In genomic region chr11:35662649-35663407, GRCh38 we compare ENCODE assay signal across 8 cellular contexts. TPM values are rescaled to one million over a fixed set of nuclear protein-coding genes. Genes with fewer than 3 reads are reported as not detected.
DNase-seq lines count a peak whose midpoint lies in the region; ATAC-seq, FAIRE-seq and TF ChIP-seq lines count a peak whose summit lies in the region.

A gene with protein sequence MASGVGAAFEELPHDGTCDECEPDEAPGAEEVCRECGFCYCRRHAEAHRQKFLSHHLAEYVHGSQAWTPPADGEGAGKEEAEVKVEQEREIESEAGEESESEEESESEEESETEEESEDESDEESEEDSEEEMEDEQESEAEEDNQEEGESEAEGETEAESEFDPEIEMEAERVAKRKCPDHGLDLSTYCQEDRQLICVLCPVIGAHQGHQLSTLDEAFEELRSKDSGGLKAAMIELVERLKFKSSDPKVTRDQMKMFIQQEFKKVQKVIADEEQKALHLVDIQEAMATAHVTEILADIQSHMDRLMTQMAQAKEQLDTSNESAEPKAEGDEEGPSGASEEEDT (plus strand): TSS chr11:35662775. CDS start chr11:35663112, 337 bp downstream.

- peaks cover 26% of the 10 kb centered on the region for H3K4me1 Mint-ChIP-seq in T-helper 2 cell treated with Interferon-gamma antibody and Interleukin-4, amounts not matched to agents 5 μg/mL and 100 μg/mL, for 36 hours (ENCODE audit: low read depth)

- H3K9me3 ChIP-seq in ascending aorta, result peaks cover 9 to 21% of the 10 kb centered on the region in 2 donors

- peak within 1 kb of the TSS; percentile 93 for H3K27ac Mint-ChIP-seq in T-helper 2 cell treated with Interferon-gamma antibody and Interleukin-4, amounts not matched to agents 5 μg/mL and 100 μg/mL, for 36 hours

- no peak for TF ChIP-seq CTCF in ascending aorta (IDR thresholded peaks at IDR 0.05)

- TF ChIP-seq POLR2A in GM12891 (IDR thresholded peaks at IDR 0.05; ENCODE audit: low read depth, low read length), result peak; percentile 37; the same call in 1 of the 2 replicates

- intact Hi-C loops in ascending aorta (cut with DNase I), result loop anchor here (2.0 to 10.0 kb wide), 2 partner anchors 44 to 558 kb away; partner anchors contain the start of gene FJX1

- DNase-seq in GM12891 (ENCODE audit: insufficient read length, low spot score) (peak; percentile 74), NCI-H128 (lab: John Stamatoyannopoulos, UW; ENCODE audit: unreplicated experiment) (peak; percentile 30), ascending aorta (ENCODE audit: low spot score in 2 of 2) (peak; percentile 26 to 92), hepatic stellate cell (ENCODE audit: low spot score) (peak; percentile 83), retina (peak; percentile 91), NAMALWA (ENCODE audit: low spot score) (no peak)
- DNase-seq in T-helper 2 cell treated with Interferon-gamma antibody and Interleukin-4, amounts not matched to agents 5 μg/mL and 100 μg/mL, for 36 hours (ENCODE audit: low spot score), result peak; percentile 83

- peaks cover 34% of the 10 kb centered on the region for H3K36me3 Mint-ChIP-seq in T-helper 2 cell treated with Interferon-gamma antibody and Interleukin-4, amounts not matched to agents 5 μg/mL and 100 μg/mL, for 36 hours (ENCODE audit: low read depth)

- H3K4me1 ChIP-seq in ascending aorta, result peaks cover 0 to 9% of the 10 kb centered on the region in 2 donors

- no peaks in the 10 kb centered on the region for H3K27me3 ChIP-seq in ascending aorta

- H3K36me3 ChIP-seq in ascending aorta, result no peaks in the 10 kb centered on the region

- H3K4me3 ChIP-seq in ascending aorta, result peak within 1 kb of the TSS; percentile 81 to 93

- H3K27me3 Mint-ChIP-seq in T-helper 2 cell treated with Interferon-gamma antibody and Interleukin-4, amounts not matched to agents 5 μg/mL and 100 μg/mL, for 36 hours (ENCODE audit: low read depth), result peaks cover 17% of the 10 kb centered on the region

- FAIRE-seq in GM12891 (lab: Jason Lieb, UNC), result peak; percentile 93

- H3K4me3 Mint-ChIP-seq in T-helper 2 cell treated with Interferon-gamma antibody and Interleukin-4, amounts not matched to agents 5 μg/mL and 100 μg/mL, for 36 hours, result peak within 1 kb of the TSS; percentile 96

- H3K27ac ChIP-seq in ascending aorta, result peak within 1 kb of the TSS; percentile 94 to 97

- ATAC-seq in HG02623 (IDR thresholded peaks at IDR 0.05; ENCODE audit: unreplicated experiment), result peak; percentile 92

- H3K9me3 Mint-ChIP-seq in T-helper 2 cell treated with Interferon-gamma antibody and Interleukin-4, amounts not matched to agents 5 μg/mL and 100 μg/mL, for 36 hours, result peaks cover 36% of the 10 kb centered on the region

TF ChIP-seq in GM12891, 5 proteins besides CTCF, POLR2A, EP300 and RAD21:
- TF ChIP-seq POU2F2 (IDR thresholded peaks at IDR 0.05; ENCODE audit: low read depth, low read length), result no peak
- TF ChIP-seq PAX5 (IDR thresholded peaks at IDR 0.05; ENCODE audit: insufficient read depth, low read length, severe bottlenecking), result no peak
- TF ChIP-seq TAF1 (IDR thresholded peaks at IDR 0.05; ENCODE audit: low read depth, low read length), result no peak
- TF ChIP-seq POLR2AphosphoS5 (IDR thresholded peaks at IDR 0.05; ENCODE audit: low read depth, low read length), result 0 out of 2 replicates have a peak, but pooled peaks have one; percentile 16
- TF ChIP-seq SPI1 (IDR thresholded peaks at IDR 0.05; ENCODE audit: low read depth, low read length), result 0 out of 2 replicates have a peak, but pooled peaks have one; percentile 11

RNA-seq across cellular contexts. Expression of the gene that starts here (rescaled TPM):
- 21.5 TPM for polyA plus RNA-seq in GM12891 (2012; ENCODE audit: low read depth, missing spikeins)
- 6.1 TPM for total RNA-seq in ascending aorta
